Comparison of ENCODE assay signal across 29 cellular contexts in the genomic region with DNA sequence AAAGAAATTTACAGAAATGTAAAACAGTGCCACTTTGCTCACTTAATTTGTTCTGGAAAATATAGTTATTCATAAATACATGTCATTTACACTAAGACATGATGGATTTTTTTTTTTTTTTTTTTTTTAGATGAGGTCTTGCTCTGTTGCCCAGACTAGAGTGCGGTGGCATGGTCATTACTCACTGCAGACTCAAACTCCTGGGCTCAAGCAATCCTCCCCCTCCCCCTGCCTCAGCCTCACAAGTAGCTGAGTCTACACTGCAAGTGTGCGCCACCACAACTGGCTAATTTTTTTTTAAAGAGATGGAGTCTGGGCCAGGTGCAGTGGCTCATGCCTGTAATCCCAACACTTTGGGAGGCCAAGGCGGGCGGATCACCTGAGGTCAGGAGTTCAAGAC.
DNase-seq lines count a peak whose midpoint lies in the region; ATAC-seq, FAIRE-seq and TF ChIP-seq lines count a peak whose summit lies in the region.
"Had no signal": no experiment of that assay in that cellular context is flagged by ENCODE, and none has a peak within 500 bp of the region (broad histone marks: within the 10 kb centered on the region; RNA-seq: fewer than 3 reads in every experiment).

No MANE protein-coding gene starts in this region.

- no peaks in the 10 kb centered on the region for H3K27me3 ChIP-seq in heart left ventricle
- H3K27me3 ChIP-seq: foreskin keratinocyte, neural progenitor cell, tibial artery, vagina had no signal

- H3K4me3 ChIP-seq in heart left ventricle, result no peak overlapping the region
- H3K4me3 ChIP-seq in fibroblast of mammary gland (ENCODE audit: control insufficient read depth, low read depth, low read length), result no peak overlapping the region
- H3K4me3 ChIP-seq: A549, coronary artery, GM12878, neural progenitor cell, PC-9, tibial artery, vagina had no signal

- no peaks in the 10 kb centered on the region for H3K9me3 ChIP-seq in heart left ventricle
- H3K9me3 ChIP-seq: A549, tibial artery, vagina had no signal

- DNase-seq in heart left ventricle, result no peak
- DNase-seq in cardiac septum (ENCODE audit: low spot score), result no peak
- DNase-seq in RCC 7860 (ENCODE audit: low spot score), result peak; percentile 76
- DNase-seq in fibroblast of mammary gland (ENCODE audit: low read depth), result peak; percentile 46
- DNase-seq in renal cortical epithelial cell (ENCODE audit: low read depth), result peak; percentile 43
- DNase-seq: activated CD8-positive, alpha-beta memory T cell treated with anti-CD3 and anti-CD28 coated beads for 24 hours; activated gamma-delta T cell; activated naive CD8-positive, alpha-beta T cell treated with anti-CD3 and anti-CD28 coated beads, Interleukin-2, amount 10 ng/mL, durations not matched to agents 7 days and 5 days; activated T-cell treated with anti-CD3 and anti-CD28 coated beads for 4 hours; CD8-positive, alpha-beta T cell; DMS 273 treated with DMSO at 0.1 percent for 48 hours; foreskin keratinocyte; H7; left colon; NCI-H146; NCI-H345; PC-9; stimulated activated CD4-positive, alpha-beta T cell treated with anti-CD3 and anti-CD28 coated beads, Interleukin-2, amount 100 ng/mL, for 24 hours; tibial artery had no signal

- peaks cover 0 to 59% (median 23%) of the 10 kb centered on the region in 12 donors for H3K4me1 ChIP-seq in heart left ventricle
- H3K4me1 ChIP-seq: foreskin keratinocyte, neural progenitor cell, parathyroid adenoma, tibial artery, vagina had no signal

- TF ChIP-seq POLR2A in heart left ventricle (IDR thresholded peaks at IDR 0.05), result no peak

- peak; percentile 82 for FAIRE-seq in RCC 7860 (lab: Jason Lieb, UNC)
- FAIRE-seq: A549, GM12878 had no signal

- WGBS in heart left ventricle, 4 donors, result 86 to 98% (median 95%) methylated on average over 4 of the region's 4 CpGs

- H3K27ac ChIP-seq in heart left ventricle, result peak overlapping the region in 11 of 12 donors; percentile 44 to 86 (median 71)
- H3K27ac ChIP-seq: A549, coronary artery, foreskin keratinocyte, neural progenitor cell, parathyroid adenoma, PC-9, tibial artery, vagina had no signal

- H3K36me3 ChIP-seq in heart left ventricle, result peaks cover 0 to 47% (median 3%) of the 10 kb centered on the region in 9 donors
- H3K36me3 ChIP-seq: neural progenitor cell had no signal

- ATAC-seq in heart left ventricle, result no peak
- no peak for ATAC-seq in HG02642 (IDR thresholded peaks at IDR 0.05; ENCODE audit: poor library complexity, unreplicated experiment)
- ATAC-seq in GM18520 (IDR thresholded peaks at IDR 0.05; ENCODE audit: unreplicated experiment), result no peak
- no peak for ATAC-seq in HG03139 (IDR thresholded peaks at IDR 0.05; ENCODE audit: unreplicated experiment)
- ATAC-seq: A549; CD8-positive, alpha-beta T cell; foreskin keratinocyte; GM12878; left colon; Right ventricle myocardium inferior had no signal

- intact Hi-C loops in heart left ventricle (cut with DNase I), result no loop called here
- intact Hi-C loops in cardiac septum (cut with DNase I), result no loop called here

- no peak for TF ChIP-seq CTCF in heart left ventricle (IDR thresholded peaks at IDR 0.05)
- TF ChIP-seq CTCF in fibroblast of mammary gland (conservative IDR thresholded peaks at IDR 0.05; ENCODE audit: control insufficient read depth, insufficient read depth, low read depth, low read length), result no peak

Comparison
In these comparisons a context has a peak if more than half of its experiments do, and no peak if none do; other contexts are left out.
1. DNase-seq: peak in RCC 7860 (single experiment), fibroblast of mammary gland (single experiment) and renal cortical epithelial cell (single experiment); none in heart left ventricle (0 of 5) and cardiac septum (single experiment).